Comparison of ENCODE assay signal across 10 cellular contexts in genomic region chr17:64984181-64984580, GRCh38.
DNase-seq lines count a peak whose midpoint lies in the region; ATAC-seq and TF ChIP-seq lines count a peak whose summit lies in the region.
"Had no signal": no experiment of that assay in that cellular context is flagged by ENCODE, and none has a peak within 500 bp of the region (broad histone marks: within the 10 kb centered on the region; RNA-seq: fewer than 3 reads in every experiment).

No MANE protein-coding gene starts in this region.

- H3K79me2 ChIP-seq in Loucy (ENCODE audit: insufficient read depth, low read length): no peaks in the 10 kb centered on the region

- peak overlapping the region; percentile 59; the same call in 1 of the 2 replicates for H3K27ac ChIP-seq in C4-2B

- no peaks in the 10 kb centered on the region for H3K27me3 ChIP-seq in Loucy (ENCODE audit: insufficient read depth, low read length, poor library complexity, severe bottlenecking)

- H3K4me2 ChIP-seq in Loucy (ENCODE audit: low read depth, low read length, poor library complexity, severe bottlenecking): peak overlapping the region; percentile 68

- ATAC-seq in activated naive CD8-positive, alpha-beta T cell treated with anti-CD3 and anti-CD28 coated beads, Interleukin-2, amount 50 U/mL, for 24 hours: no peak
- ATAC-seq in natural killer cell treated with Interleukin-12 subunit alpha and Interleukin-12 subunit beta and Interleukin-15 and Interleukin-18, amount 100 ng/mL, for 72 hours: no peak
- no peak for ATAC-seq in left colon

- H3K4me1 ChIP-seq in Loucy (ENCODE audit: insufficient read depth, low read length, poor library complexity, severe bottlenecking): peaks cover 30% of the 10 kb centered on the region

- DNase-seq in activated naive CD8-positive, alpha-beta T cell treated with anti-CD3 and anti-CD28 coated beads, Interleukin-2, amount 50 U/mL, for 24 hours: no peak
- no peak for DNase-seq in natural killer cell treated with Interleukin-12 subunit alpha and Interleukin-12 subunit beta and Interleukin-15 and Interleukin-18, amount 100 ng/mL, for 72 hours (ENCODE audit: low spot score)
- DNase-seq in DMS 273 treated with DMSO at 0.1 percent for 48 hours (lab: John Stamatoyannopoulos, UW): no peak
- no peak for DNase-seq in activated CD4-positive, CD25-positive, alpha-beta regulatory T cell treated with anti-CD3 and anti-CD28 coated beads, Interleukin-2, amount 50 U/mL, for 72 hours
- DNase-seq in left colon: no peak
- no peak for DNase-seq in AG08396 (ENCODE audit: low spot score)
- DNase-seq: Caco-2, NCI-H748 treated with DMSO at 0.1 percent for 48 hours had no signal

- peak overlapping the region; percentile 100 for H3K27ac Mint-ChIP-seq in activated naive CD8-positive, alpha-beta T cell treated with anti-CD3 and anti-CD28 coated beads, Interleukin-2, amount 50 U/mL, for 24 hours
- H3K27ac Mint-ChIP-seq in natural killer cell treated with Interleukin-12 subunit alpha and Interleukin-12 subunit beta and Interleukin-15 and Interleukin-18, amount 100 ng/mL, for 72 hours: peak overlapping the region; percentile 100

- H3K9me2 ChIP-seq in Loucy (replicated peaks; ENCODE audit: low read depth, low read length): no peaks in the 10 kb centered on the region

- H3K36me3 Mint-ChIP-seq in activated naive CD8-positive, alpha-beta T cell treated with anti-CD3 and anti-CD28 coated beads, Interleukin-2, amount 50 U/mL, for 24 hours (ENCODE audit: low read depth): peaks cover 4% of the 10 kb centered on the region
- peaks cover 6% of the 10 kb centered on the region for H3K36me3 Mint-ChIP-seq in natural killer cell treated with Interleukin-12 subunit alpha and Interleukin-12 subunit beta and Interleukin-15 and Interleukin-18, amount 100 ng/mL, for 72 hours

- peak overlapping the region; percentile 28 for H3K9ac ChIP-seq in Loucy (ENCODE audit: low read depth, low read length, poor library complexity, severe bottlenecking)

- H3K27me3 Mint-ChIP-seq in activated naive CD8-positive, alpha-beta T cell treated with anti-CD3 and anti-CD28 coated beads, Interleukin-2, amount 50 U/mL, for 24 hours: no peaks in the 10 kb centered on the region
- H3K27me3 Mint-ChIP-seq in natural killer cell treated with Interleukin-12 subunit alpha and Interleukin-12 subunit beta and Interleukin-15 and Interleukin-18, amount 100 ng/mL, for 72 hours: no peaks in the 10 kb centered on the region

- H3K4me3 Mint-ChIP-seq in activated naive CD8-positive, alpha-beta T cell treated with anti-CD3 and anti-CD28 coated beads, Interleukin-2, amount 50 U/mL, for 24 hours: peak overlapping the region; percentile 48
- peak overlapping the region; percentile 93 for H3K4me3 Mint-ChIP-seq in natural killer cell treated with Interleukin-12 subunit alpha and Interleukin-12 subunit beta and Interleukin-15 and Interleukin-18, amount 100 ng/mL, for 72 hours

- intact Hi-C loops in left colon (cut with DNase I, micrococcal nuclease): no loop called here

- H2AFZ ChIP-seq in Loucy (ENCODE audit: low read length): no peak overlapping the region

- no peaks in the 10 kb centered on the region for H3K36me3 ChIP-seq in Loucy (ENCODE audit: insufficient read depth, low read length)

- H3K4me3 ChIP-seq in Loucy (ENCODE audit: low read length, poor library complexity, severe bottlenecking): no peak overlapping the region

- no peaks in the 10 kb centered on the region for H3K9me3 ChIP-seq in Loucy (ENCODE audit: insufficient read depth, low read depth, low read length)
- H3K9me3 ChIP-seq: Caco-2 had no signal

- H3K4me1 Mint-ChIP-seq in activated naive CD8-positive, alpha-beta T cell treated with anti-CD3 and anti-CD28 coated beads, Interleukin-2, amount 50 U/mL, for 24 hours: peaks cover 64% of the 10 kb centered on the region
- H3K4me1 Mint-ChIP-seq in natural killer cell treated with Interleukin-12 subunit alpha and Interleukin-12 subunit beta and Interleukin-15 and Interleukin-18, amount 100 ng/mL, for 72 hours (ENCODE audit: low read depth in 2 of 2): peaks cover 37 to 44% of the 10 kb centered on the region in 2 donors

- peaks cover 7% of the 10 kb centered on the region for H3K9me3 Mint-ChIP-seq in activated naive CD8-positive, alpha-beta T cell treated with anti-CD3 and anti-CD28 coated beads, Interleukin-2, amount 50 U/mL, for 24 hours
- no peaks in the 10 kb centered on the region for H3K9me3 Mint-ChIP-seq in natural killer cell treated with Interleukin-12 subunit alpha and Interleukin-12 subunit beta and Interleukin-15 and Interleukin-18, amount 100 ng/mL, for 72 hours

- H3F3A ChIP-seq in Loucy (ENCODE audit: low read depth): no peaks in the 10 kb centered on the region

- TF ChIP-seq CTCF in C4-2B (conservative IDR thresholded peaks at IDR 0.05) (no peak), Loucy (conservative IDR thresholded peaks at IDR 0.05; ENCODE audit: low read length) (no peak)

- no peaks in the 10 kb centered on the region for H4K20me1 ChIP-seq in Loucy (ENCODE audit: insufficient read depth, low read length, poor library complexity, severe bottlenecking)
